ENCODE assay signal across 1 cellular context in genomic region chr7:23220690-23221305, GRCh38.
TF ChIP-seq lines count a peak whose summit lies in the region.

No MANE protein-coding gene starts in this region.

TF ChIP-seq in K562, 482 proteins besides CTCF, POLR2A, EP300 and RAD21:
- TF ChIP-seq ZNF146 (CRISPR knock-in tag; IDR thresholded peaks at IDR 0.05; ENCODE audit: unreplicated experiment) (no peak), NFIC (IDR thresholded peaks at IDR 0.05) (peak; percentile 55)
